Comparison of ENCODE assay signal across 8 cellular contexts in the genomic region with DNA sequence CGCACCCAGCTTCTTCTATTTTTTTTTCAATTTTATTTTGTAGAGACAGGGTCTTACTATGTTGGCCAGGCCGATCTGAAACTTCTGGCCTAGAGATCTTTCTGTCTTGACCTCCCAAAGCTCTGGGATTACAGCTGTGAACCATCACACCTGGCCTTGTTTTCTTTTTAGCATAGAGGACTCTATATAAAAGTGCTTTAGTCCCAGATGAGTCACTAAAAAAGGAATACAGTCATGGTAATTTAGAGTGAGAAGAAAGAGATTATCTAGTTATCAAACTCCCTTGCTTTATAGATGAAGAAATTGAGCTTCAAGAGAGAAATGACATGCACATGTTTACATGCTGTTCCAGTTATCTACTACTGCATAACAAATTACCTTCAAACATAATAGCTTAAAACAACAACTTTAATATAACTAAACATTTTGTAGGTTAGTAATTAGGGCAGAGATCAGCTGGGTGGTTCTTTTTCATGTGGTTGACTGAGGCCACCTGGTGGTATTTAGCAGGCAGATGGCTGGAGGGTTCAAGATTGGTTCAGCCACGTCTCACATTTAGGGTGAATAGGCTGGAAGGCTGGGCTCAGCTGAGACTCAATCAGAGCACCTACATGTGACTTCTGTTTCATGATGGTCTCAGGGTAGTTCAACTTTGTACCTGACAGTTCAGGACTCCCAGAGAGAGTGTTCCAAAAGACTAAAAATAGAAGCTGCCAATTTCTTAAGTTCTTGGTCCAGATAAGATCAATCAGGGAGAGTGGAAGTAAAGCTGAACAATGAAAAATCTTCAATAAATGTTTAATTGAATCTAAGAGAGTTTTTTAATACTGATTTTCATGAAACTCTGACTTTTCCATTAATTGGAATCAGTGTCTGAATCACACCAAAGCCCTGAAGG. TPM values are rescaled to one million over a fixed set of nuclear protein-coding genes. Genes with fewer than 3 reads are reported as not detected.
A peak's percentile ranks its signal among the peaks of the same experiment; 100 is the strongest.
DNase-seq lines count a peak whose midpoint lies in the region; ATAC-seq and TF ChIP-seq lines count a peak whose summit lies in the region.

No MANE protein-coding gene starts in this region.

- no peaks in the 10 kb centered on the region for H3K27me3 ChIP-seq in tibial nerve

- no peak for TF ChIP-seq POLR2A in tibial nerve (IDR thresholded peaks at IDR 0.05)

- H3K9me3 ChIP-seq in tibial nerve = no peaks in the 10 kb centered on the region

- TF ChIP-seq EP300 in tibial nerve (IDR thresholded peaks at IDR 0.05) = no peak

- TF ChIP-seq CTCF in GM13976 (IDR thresholded peaks at IDR 0.05; ENCODE audit: borderline replicate concordance, control extremely low read depth, extremely low read depth, insufficient read depth, missing control alignments) (peak; percentile 53), tibial nerve (IDR thresholded peaks at IDR 0.05) (peak in 3 of 5 experiments; percentile 15 to 33 (median 15))

- DNase-seq in AG20443 (ENCODE audit: low spot score) (peak; percentile 27), GM13976 (ENCODE audit: low spot score) (peak; percentile 55), HT-29 (ENCODE audit: low spot score) (peak; percentile 62), RPMI7951 (ENCODE audit: low read depth) (peak; percentile 49), astrocyte of the hippocampus (ENCODE audit: low read depth, low spot score) (peak; percentile 44), left lobe of liver (ENCODE audit: low spot score) (peak; percentile 49), tibial nerve (ENCODE audit: low spot score in 2 of 2) (no peak)

- no peaks in the 10 kb centered on the region for H3K36me3 ChIP-seq in tibial nerve

- in situ Hi-C loops in GM13976 (cut with MboI; ENCODE audit: low sequenced_read_pairs, unreplicated experiment) = no loop called here

- WGBS in tibial nerve, 2 donors = 55 to 56% methylated on average over 3 of the region's 3 CpGs

- no peak overlapping the region for H3K27ac ChIP-seq in tibial nerve

- no peak overlapping the region for H3K4me3 ChIP-seq in tibial nerve

- ATAC-seq in left lobe of liver (peak; percentile 100), GM19328 (IDR thresholded peaks at IDR 0.05; ENCODE audit: unreplicated experiment) (no peak)

- H3K4me1 ChIP-seq in tibial nerve = no peaks in the 10 kb centered on the region

RNA-seq across cellular contexts. Expression of a gene that starts 16.9 kb away (rescaled TPM):
- 18.4 and 19.2 TPM in 2 replicates for total RNA-seq in HT-29 (2014; rRNA removed; shearing (Covaris generic))
- total RNA-seq in RPMI7951 (2014; rRNA removed; shearing (Covaris generic)) = 19.5 and 24.5 TPM in 2 replicates
- 8.2 TPM for total RNA-seq in left lobe of liver
- 10 to 100 TPM; 13.3 to 21.4 (median 17.8) TPM for total RNA-seq in tibial nerve

Comparison
In these comparisons a context has a peak if more than half of its experiments do, and no peak if none do; other contexts are left out.
1. DNase-seq: peak in AG20443 (single experiment), GM13976 (single experiment), HT-29 (single experiment), RPMI7951 (single experiment), astrocyte of the hippocampus (single experiment) and left lobe of liver (single experiment); none in tibial nerve (0 of 2).